8 cellular contexts compared by ENCODE assay signal in the genomic region with DNA sequence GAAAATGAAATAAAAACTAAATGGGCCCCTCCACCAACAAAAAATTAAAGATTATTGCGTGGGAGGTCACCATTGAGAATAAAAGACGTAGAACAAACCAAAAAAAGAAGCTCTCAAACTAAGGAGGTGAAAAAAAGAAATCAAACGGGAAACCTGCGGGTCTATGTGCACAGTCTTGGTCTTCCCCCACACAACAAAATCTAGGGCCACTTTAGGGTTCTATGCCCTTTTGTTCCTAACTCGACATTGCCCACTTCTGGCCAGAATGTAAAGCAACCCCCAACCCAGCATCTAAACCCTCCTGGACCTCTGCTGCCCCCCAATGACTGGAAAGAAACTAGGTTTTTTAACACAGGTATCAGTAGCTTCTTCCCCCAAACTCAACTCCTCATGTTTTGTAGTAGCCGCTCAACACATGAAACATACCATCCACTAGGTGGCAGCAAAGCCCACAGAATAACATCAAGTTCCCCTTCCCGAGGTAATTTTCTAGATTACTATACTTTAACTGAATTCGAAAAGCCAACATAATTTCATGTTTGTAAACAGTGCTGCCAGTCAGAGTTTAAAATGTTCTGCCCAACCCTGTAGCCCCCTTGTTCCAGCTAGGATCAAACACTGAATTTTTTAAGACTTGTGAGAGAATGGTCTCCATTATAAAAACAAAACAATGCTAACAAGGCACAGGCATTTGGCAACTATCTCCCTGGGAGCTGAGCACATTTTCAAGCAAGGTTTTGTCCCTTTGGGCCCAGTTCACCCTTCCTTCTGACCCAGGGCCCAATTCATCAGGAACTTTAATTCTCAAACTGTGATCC. TPM values are rescaled to one million over a fixed set of nuclear protein-coding genes. Genes with fewer than 3 reads are reported as not detected.
DNase-seq lines count a peak whose midpoint lies in the region; ATAC-seq and TF ChIP-seq lines count a peak whose summit lies in the region.

No MANE protein-coding gene starts in this region.

- H3K4me1 Mint-ChIP-seq in T-helper 17 cell, result peaks cover 40% of the 10 kb centered on the region

- H3K27me3 ChIP-seq in ACC112 (ENCODE audit: insufficient read depth, low read length) (no peaks in the 10 kb centered on the region), ascending aorta (no peaks in the 10 kb centered on the region)

- no peak overlapping the region for H3K4me3 ChIP-seq in ACC112 (ENCODE audit: low read depth, low read length)
- no peak overlapping the region for H3K4me3 ChIP-seq in ascending aorta
- H3K4me3 ChIP-seq in skeletal muscle cell (ENCODE audit: low read depth, low read length), result no peak overlapping the region

- no peaks in the 10 kb centered on the region for H3K36me3 Mint-ChIP-seq in T-helper 17 cell (ENCODE audit: low read depth)

- no peaks in the 10 kb centered on the region for H3K27me3 Mint-ChIP-seq in T-helper 17 cell

- peak overlapping the region; percentile 100 for H3K27ac Mint-ChIP-seq in T-helper 17 cell

- H2AFZ ChIP-seq in ACC112 (ENCODE audit: low read length, unreplicated experiment), result peak overlapping the region; percentile 73

- H3K4me3 Mint-ChIP-seq in T-helper 17 cell, result peak overlapping the region; percentile 84

- intact Hi-C loops in ascending aorta (cut with DNase I), result loop anchor here (1.0 to 2.0 kb wide), 4 partner anchors 83 to 283 kb away; no protein-coding TSS in a partner anchor

- DNase-seq in NCI-H1930 (lab: John Stamatoyannopoulos, UW) (peak; percentile 6 to 74), T-helper 17 cell (peak; percentile 53 to 75 (median 72)), ascending aorta (ENCODE audit: low spot score in 2 of 2) (peak in 1 of 2 donors; percentile 90), hypothalamus (lab: John Stamatoyannopoulos, UW) (peak in 39 of 51 donors; percentile 3 to 84 (median 39)), skeletal muscle cell (ENCODE audit: low read depth) (peak; percentile 25)

- peak; percentile 48 for ATAC-seq in GM18508 (IDR thresholded peaks at IDR 0.05; ENCODE audit: insufficient read depth, unreplicated experiment)
- ATAC-seq in HG03039 (IDR thresholded peaks at IDR 0.05; ENCODE audit: unreplicated experiment), result peak; percentile 60
- peak; percentile 87 for ATAC-seq in T-helper 17 cell

- peaks cover 27% of the 10 kb centered on the region for H3K4me1 ChIP-seq in ACC112 (ENCODE audit: control insufficient read depth, insufficient read depth, low read length, unreplicated experiment)
- H3K4me1 ChIP-seq in ascending aorta, result peaks cover 0 to 9% of the 10 kb centered on the region in 2 donors

- H3K79me2 ChIP-seq in ACC112 (ENCODE audit: control insufficient read depth, insufficient read depth, low read length, unreplicated experiment), result peaks cover 40% of the 10 kb centered on the region

- TF ChIP-seq CTCF in ascending aorta (IDR thresholded peaks at IDR 0.05), result peak; percentile 69 to 88 (median 74)

- H3K36me3 ChIP-seq in ACC112 (ENCODE audit: insufficient read depth, low read length) (peaks cover 44% of the 10 kb centered on the region), ascending aorta (peaks cover 29 to 48% of the 10 kb centered on the region in 2 donors)

- peak overlapping the region; percentile 40 for H3K27ac ChIP-seq in ACC112 (ENCODE audit: low read depth, low read length)
- H3K27ac ChIP-seq in ascending aorta, result peak overlapping the region; percentile 21 to 55

- H3K9me3 ChIP-seq in T-helper 17 cell (ENCODE audit: control insufficient read depth, low read length, poor library complexity, severe bottlenecking) (no peaks in the 10 kb centered on the region), ascending aorta (no peaks in the 10 kb centered on the region)

RNA-seq across cellular contexts. Expression of a gene that starts 18.7 kb away (rescaled TPM):
- 10 to 100 TPM; 95.4 to 96.0 TPM for total RNA-seq in T-helper 17 cell
- total RNA-seq in ascending aorta, result 186 TPM

RNA-seq across cellular contexts. Expression of a gene that starts 27.8 kb away (rescaled TPM):
- total RNA-seq in T-helper 17 cell, result 10 to 100 TPM; 12.3 to 19.0 TPM
- 33.5 TPM for total RNA-seq in ascending aorta
